In genomic region chr19:29396925-29397324, GRCh38 we compare ENCODE assay signal across 26 cellular contexts.
"Had no signal": no experiment of that assay in that cellular context is flagged by ENCODE, and none has a peak within 500 bp of the region (broad histone marks: within the 10 kb centered on the region; RNA-seq: fewer than 3 reads in every experiment).

No MANE protein-coding gene starts in this region.

- H3K27ac Mint-ChIP-seq: immature natural killer cell; natural killer cell; stimulated activated effector memory CD8-positive, alpha-beta T cell treated with anti-CD3 and anti-CD28 coated beads, Interleukin-12 subunit alpha, Interleukin-12 subunit beta, amount 100 ng/mL, for 72 hours had no signal

- H3K4me1 ChIP-seq: lower lobe of right lung, psoas muscle, sigmoid colon, stomach, thyroid gland had no signal

- H3K36me3 Mint-ChIP-seq: immature natural killer cell; natural killer cell; stimulated activated effector memory CD8-positive, alpha-beta T cell treated with anti-CD3 and anti-CD28 coated beads, Interleukin-12 subunit alpha, Interleukin-12 subunit beta, amount 100 ng/mL, for 72 hours had no signal

- DNase-seq: dorsolateral prefrontal cortex; effector CD4-positive, alpha-beta T cell; hypothalamus; immature natural killer cell; islet precursor cell; kidney glomerular epithelial cell; left colon; left ventricle myocardium superior; lower lobe of right lung; mesenchymal stem cell; natural killer cell; occipital lobe; ovary; posterior cingulate gyrus; psoas muscle; right cardiac atrium; sigmoid colon; stimulated activated CD4-positive, alpha-beta T cell treated with anti-CD3 and anti-CD28 coated beads, Interleukin-2, amount 100 ng/mL, for 24 hours; stimulated activated CD4-positive, alpha-beta T cell treated with anti-CD3 and anti-CD28 coated beads, Interleukin-4, amount 100 ng/mL, for 24 hours; stimulated activated naive CD4-positive, alpha-beta T cell treated with Interleukin-2 at 50 U/mL for 16 hours; stomach; thyroid gland; trophoblast cell had no signal

- H3K4me3 Mint-ChIP-seq: immature natural killer cell; natural killer cell; stimulated activated effector memory CD8-positive, alpha-beta T cell treated with anti-CD3 and anti-CD28 coated beads, Interleukin-12 subunit alpha, Interleukin-12 subunit beta, amount 100 ng/mL, for 72 hours had no signal

- FAIRE-seq: colon, frontal cortex had no signal

- H3K36me3 ChIP-seq: lower lobe of right lung, ovary, sigmoid colon, stomach, thyroid gland had no signal

- H3K27me3 ChIP-seq: dorsolateral prefrontal cortex, ovary, thyroid gland had no signal

- H3K27ac ChIP-seq: dorsolateral prefrontal cortex, lower lobe of right lung, ovary, psoas muscle, sigmoid colon, stomach, thyroid gland had no signal

- H3K9me3 Mint-ChIP-seq: natural killer cell; stimulated activated effector memory CD8-positive, alpha-beta T cell treated with anti-CD3 and anti-CD28 coated beads, Interleukin-12 subunit alpha, Interleukin-12 subunit beta, amount 100 ng/mL, for 72 hours had no signal

- H3K4me3 ChIP-seq: dorsolateral prefrontal cortex, lower lobe of right lung, ovary, psoas muscle, sigmoid colon, stomach, thyroid gland had no signal

- ATAC-seq: left colon, left ventricle myocardium superior, lower lobe of right lung, natural killer cell, psoas muscle, right cardiac atrium had no signal

- H3K9me3 ChIP-seq: lower lobe of right lung, ovary, thyroid gland had no signal

- H3K4me1 Mint-ChIP-seq: immature natural killer cell; natural killer cell; stimulated activated effector memory CD8-positive, alpha-beta T cell treated with anti-CD3 and anti-CD28 coated beads, Interleukin-12 subunit alpha, Interleukin-12 subunit beta, amount 100 ng/mL, for 72 hours had no signal
